Comparison of ENCODE assay signal across 1 cellular context in genomic region chr19:1846517-1847205, GRCh38.
TF ChIP-seq lines count a peak whose summit lies in the region.

No MANE protein-coding gene starts in this region.

TF ChIP-seq in K562, 482 proteins besides CTCF, POLR2A, EP300 and RAD21:
- TF ChIP-seq KDM5B (IDR thresholded peaks at IDR 0.05; ENCODE audit: insufficient replicate concordance, low read depth, low read length) (no peak), RBFOX2 (IDR thresholded peaks at IDR 0.05; ENCODE audit: low read depth, low read length) (no peak), POLR2G (IDR thresholded peaks at IDR 0.05; ENCODE audit: low read depth, low read length) (peak; percentile 41; the same call in 1 of the 2 replicates), RBBP5 (IDR thresholded peaks at IDR 0.05; ENCODE audit: borderline replicate concordance, insufficient read depth, low read length, poor library complexity, severe bottlenecking) (no peak), SREBF2 (CRISPR knock-in tag; IDR thresholded peaks at IDR 0.05) (no peak), ZNF121 (CRISPR knock-in tag; conservative IDR thresholded peaks at IDR 0.05) (peak; percentile 86)
